In the genomic region with DNA sequence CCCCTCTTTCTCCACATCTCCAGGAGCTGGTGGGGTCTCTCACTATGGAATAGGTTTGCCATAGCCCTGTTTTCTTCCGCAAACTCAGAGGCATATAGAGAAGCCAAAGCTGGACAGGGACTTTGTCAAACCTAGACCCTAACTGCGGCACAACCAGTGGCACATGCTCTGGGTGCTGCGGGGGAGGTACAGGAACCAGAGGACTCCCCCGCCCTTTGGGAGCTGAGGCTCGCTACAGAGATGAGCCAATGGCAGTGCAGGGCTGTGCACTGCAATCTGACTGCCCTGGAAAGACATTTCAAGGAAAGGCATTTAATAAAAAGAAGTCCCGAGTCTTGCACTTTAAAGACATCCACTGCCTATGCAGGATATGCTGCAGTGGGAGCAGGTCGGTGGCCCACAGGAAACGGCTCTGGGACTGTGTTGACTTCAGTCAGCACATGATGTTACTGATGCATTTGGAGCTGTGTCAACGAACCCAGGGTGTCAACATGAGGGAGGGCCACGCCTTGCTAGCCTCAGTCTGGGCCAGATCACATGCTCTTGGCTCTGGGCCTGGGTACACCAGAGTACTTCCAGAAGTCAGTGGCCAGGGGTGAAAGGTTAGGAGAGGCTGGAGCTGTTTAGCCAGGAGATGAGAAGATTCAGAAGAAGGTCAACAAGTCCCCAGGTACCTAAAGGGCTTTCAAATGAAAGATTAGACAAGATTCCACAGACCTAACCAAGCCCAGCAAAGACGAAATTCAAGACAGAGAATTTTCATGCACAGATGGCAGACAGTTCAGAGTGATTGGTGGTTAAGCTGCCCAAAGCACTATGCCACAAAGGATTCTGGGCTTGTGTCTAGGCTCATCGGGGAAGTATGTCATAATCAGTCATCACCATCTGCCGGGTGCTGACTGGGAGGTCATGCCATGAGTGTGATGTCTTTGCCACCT, we compare ENCODE assay signal across 8 cellular contexts. TPM values are rescaled to one million over a fixed set of nuclear protein-coding genes. Genes with fewer than 3 reads are reported as not detected.
DNase-seq lines count a peak whose midpoint lies in the region; ATAC-seq, FAIRE-seq and TF ChIP-seq lines count a peak whose summit lies in the region.

No MANE protein-coding gene starts in this region.

- TF ChIP-seq EP300 in stomach (IDR thresholded peaks at IDR 0.05) = no peak

- H3K36me3 Mint-ChIP-seq in CD8-positive, alpha-beta memory T cell = peaks cover 0 to 46% (median 6%) of the 10 kb centered on the region in 3 donors
- H3K36me3 Mint-ChIP-seq in astrocyte (ENCODE audit: low read depth, unreplicated experiment) = peaks cover 18% of the 10 kb centered on the region
- peaks cover 21% of the 10 kb centered on the region for H3K36me3 Mint-ChIP-seq in stimulated activated memory B cell treated with anti-CD40 and anti-IgM and Interleukin-4, amounts not matched to agents 10 μg/mL and 1 μg/mL and 100 μg/mL, for 72 hours

- H3K9me3 Mint-ChIP-seq in CD8-positive, alpha-beta memory T cell = no peaks in the 10 kb centered on the region
- H3K9me3 Mint-ChIP-seq in astrocyte (ENCODE audit: unreplicated experiment) = no peaks in the 10 kb centered on the region
- H3K9me3 Mint-ChIP-seq in stimulated activated memory B cell treated with anti-CD40 and anti-IgM and Interleukin-4, amounts not matched to agents 10 μg/mL and 1 μg/mL and 100 μg/mL, for 72 hours = no peaks in the 10 kb centered on the region

- H2AFZ ChIP-seq in astrocyte (ENCODE audit: low read depth, low read length) = no peak overlapping the region

- 31 to 36% (median 33%) methylated on average over 13 of the region's 13 CpGs for WGBS in stomach, 5 donors

- H3K27me3 ChIP-seq in CD8-positive, alpha-beta memory T cell (ENCODE audit: insufficient read depth, low read length, poor library complexity, severe bottlenecking) = no peaks in the 10 kb centered on the region
- H3K27me3 ChIP-seq in astrocyte (ENCODE audit: insufficient read depth, low read length) = no peaks in the 10 kb centered on the region
- no peaks in the 10 kb centered on the region for H3K27me3 ChIP-seq in stomach

- H3K27ac ChIP-seq in CD8-positive, alpha-beta memory T cell (ENCODE audit: low read depth, low read length) = peak overlapping the region; percentile 41
- H3K27ac ChIP-seq in astrocyte (ENCODE audit: low read depth, low read length) (no peak overlapping the region), stomach (peak overlapping the region; percentile 28 to 85 (median 74))

- CTCF ChIA-PET in CD8-positive, alpha-beta memory T cell (lab: Charles Lee) = no interaction called here

- peaks cover 69% of the 10 kb centered on the region for H3K79me2 ChIP-seq in astrocyte (ENCODE audit: insufficient read depth, low read length)

- peaks cover 85% of the 10 kb centered on the region for H4K20me1 ChIP-seq in astrocyte (ENCODE audit: insufficient read depth, low read length)

- POLR2A ChIA-PET in CD8-positive, alpha-beta memory T cell (lab: Charles Lee) = interaction anchor here (1.0 kb wide), 1 partner anchor 9 kb away, joined by 3 read pairs; a partner anchor contains a TSS

- H3K27me3 Mint-ChIP-seq in CD8-positive, alpha-beta memory T cell = no peaks in the 10 kb centered on the region
- H3K27me3 Mint-ChIP-seq in astrocyte (ENCODE audit: low read depth, unreplicated experiment) = no peaks in the 10 kb centered on the region
- H3K27me3 Mint-ChIP-seq in stimulated activated memory B cell treated with anti-CD40 and anti-IgM and Interleukin-4, amounts not matched to agents 10 μg/mL and 1 μg/mL and 100 μg/mL, for 72 hours = no peaks in the 10 kb centered on the region

- no peak for TF ChIP-seq CTCF in astrocyte (IDR thresholded peaks at IDR 0.05; ENCODE audit: insufficient read depth, low read depth, low read length)
- TF ChIP-seq CTCF in stomach (IDR thresholded peaks at IDR 0.05) = no peak

- H3K9ac ChIP-seq in astrocyte (ENCODE audit: low read length) = no peak overlapping the region

- peaks cover 35 to 56% (median 41%) of the 10 kb centered on the region in 3 donors for H3K4me1 Mint-ChIP-seq in CD8-positive, alpha-beta memory T cell
- H3K4me1 Mint-ChIP-seq in astrocyte (ENCODE audit: low read depth, unreplicated experiment) = peaks cover 11% of the 10 kb centered on the region
- H3K4me1 Mint-ChIP-seq in stimulated activated memory B cell treated with anti-CD40 and anti-IgM and Interleukin-4, amounts not matched to agents 10 μg/mL and 1 μg/mL and 100 μg/mL, for 72 hours = peaks cover 24% of the 10 kb centered on the region

- intact Hi-C loops in stomach (cut with DNase I; ENCODE audit: low total_unique reads) = no loop called here

- peak; percentile 24 to 65 (median 51) for DNase-seq in CD8-positive, alpha-beta memory T cell
- DNase-seq in NCI-H2029 treated with DMSO at 0.1 percent for 48 hours (lab: John Stamatoyannopoulos, UW) (peak; percentile 24), astrocyte (ENCODE audit: low read depth) (peak; percentile 18), iris pigment epithelial cell (ENCODE audit: low read depth) (peak; percentile 66), stomach (peak; percentile 96), foreskin melanocyte (no peak)

- ATAC-seq in stimulated activated memory B cell treated with anti-CD40 and anti-IgM and Interleukin-4, amounts not matched to agents 10 μg/mL and 1 μg/mL and 100 μg/mL, for 72 hours = no peak
- no peak for ATAC-seq in GM21717 (IDR thresholded peaks at IDR 0.05; ENCODE audit: unreplicated experiment)

- peak overlapping the region; percentile 11 for H3K4me3 ChIP-seq in CD8-positive, alpha-beta memory T cell (ENCODE audit: low read length)
- H3K4me3 ChIP-seq in astrocyte (ENCODE audit: insufficient read depth, low read depth, low read length) (no peak overlapping the region), stomach (peak overlapping the region in 1 of 4 donors; percentile 11)

- H3K4me1 ChIP-seq in CD8-positive, alpha-beta memory T cell (ENCODE audit: insufficient read depth, low read length) = peaks cover 36% of the 10 kb centered on the region
- H3K4me1 ChIP-seq in astrocyte (ENCODE audit: insufficient read depth, low read length) = peaks cover 17% of the 10 kb centered on the region
- H3K4me1 ChIP-seq in stomach = peaks cover 40 to 67% (median 57%) of the 10 kb centered on the region in 4 donors

- no peaks in the 10 kb centered on the region for H3K9me3 ChIP-seq in CD8-positive, alpha-beta memory T cell (ENCODE audit: low read length)
- H3K9me3 ChIP-seq in astrocyte (ENCODE audit: insufficient read depth, low read depth, low read length) (no peaks in the 10 kb centered on the region), stomach (no peaks in the 10 kb centered on the region)

- H3K36me3 ChIP-seq in CD8-positive, alpha-beta memory T cell (ENCODE audit: insufficient read depth, low read length) = peaks cover 31% of the 10 kb centered on the region
- H3K36me3 ChIP-seq in astrocyte (ENCODE audit: insufficient read depth, low read length) = peaks cover 11% of the 10 kb centered on the region
- H3K36me3 ChIP-seq in stomach = peaks cover 32 to 39% (median 37%) of the 10 kb centered on the region in 4 donors

- H3K27ac Mint-ChIP-seq in CD8-positive, alpha-beta memory T cell = peak overlapping the region; percentile 67 to 98 (median 88)
- H3K27ac Mint-ChIP-seq in astrocyte (ENCODE audit: unreplicated experiment) = no peak overlapping the region
- no peak overlapping the region for H3K27ac Mint-ChIP-seq in stimulated activated memory B cell treated with anti-CD40 and anti-IgM and Interleukin-4, amounts not matched to agents 10 μg/mL and 1 μg/mL and 100 μg/mL, for 72 hours

- no peak for TF ChIP-seq POLR2A in stomach (IDR thresholded peaks at IDR 0.05)

- H3K4me3 Mint-ChIP-seq in CD8-positive, alpha-beta memory T cell = peak overlapping the region in 6 of 7 donors; percentile 6 to 75 (median 30)
- H3K4me3 Mint-ChIP-seq in astrocyte (ENCODE audit: unreplicated experiment) = no peak overlapping the region
- no peak overlapping the region for H3K4me3 Mint-ChIP-seq in stimulated activated memory B cell treated with anti-CD40 and anti-IgM and Interleukin-4, amounts not matched to agents 10 μg/mL and 1 μg/mL and 100 μg/mL, for 72 hours

- FAIRE-seq in astrocyte (lab: Jason Lieb, UNC) = no peak

- H3K4me2 ChIP-seq in astrocyte (ENCODE audit: low read length) = no peak overlapping the region

RNA-seq across cellular contexts. Expression of a gene that starts 8.2 kb away (rescaled TPM):
- total RNA-seq in CD8-positive, alpha-beta memory T cell = 10 to 100 TPM; 11.5 to 12.1 TPM
- polyA plus RNA-seq in CD8-positive, alpha-beta memory T cell = 6.7 TPM
- 41.9 and 42.5 TPM in 2 replicates for total RNA-seq in astrocyte
- 10 to 100 TPM; 12.8 to 40.9 (median 14.7) TPM for total RNA-seq in stomach
- 10 to 100 TPM in 1 of 3 donors, 1 to 10 TPM in 2; 4.9 to 10.5 (median 8.6) TPM for polyA plus RNA-seq in stomach

RNA-seq across cellular contexts. Expression of a gene that starts 13.5 kb away (rescaled TPM):
- 10 to 100 TPM; 18.2 to 21.6 TPM for total RNA-seq in CD8-positive, alpha-beta memory T cell
- polyA plus RNA-seq in CD8-positive, alpha-beta memory T cell = 0.70 TPM
- total RNA-seq in astrocyte (0.75 and 2.7 TPM in 2 replicates), stomach (1 to 10 TPM in 1 of 5 donors, not detected in 4; 2.0 TPM)
- polyA plus RNA-seq in stomach = 1 to 10 TPM; 2.3 to 4.0 (median 3.1) TPM

Comparison
In these comparisons a context has a peak if more than half of its experiments do, and no peak if none do; other contexts are left out.
1. H3K27ac Mint-ChIP-seq: peak in CD8-positive, alpha-beta memory T cell (8 of 8); none in astrocyte (single experiment) and stimulated activated memory B cell treated with anti-CD40 and anti-IgM and Interleukin-4, amounts not matched to agents 10 μg/mL and 1 μg/mL and 100 μg/mL, for 72 hours (single experiment).
2. H3K4me3 Mint-ChIP-seq: peak in CD8-positive, alpha-beta memory T cell (6 of 7); none in astrocyte (single experiment) and stimulated activated memory B cell treated with anti-CD40 and anti-IgM and Interleukin-4, amounts not matched to agents 10 μg/mL and 1 μg/mL and 100 μg/mL, for 72 hours (single experiment).